Comparison of ENCODE assay signal across 26 cellular contexts in the genomic region with DNA sequence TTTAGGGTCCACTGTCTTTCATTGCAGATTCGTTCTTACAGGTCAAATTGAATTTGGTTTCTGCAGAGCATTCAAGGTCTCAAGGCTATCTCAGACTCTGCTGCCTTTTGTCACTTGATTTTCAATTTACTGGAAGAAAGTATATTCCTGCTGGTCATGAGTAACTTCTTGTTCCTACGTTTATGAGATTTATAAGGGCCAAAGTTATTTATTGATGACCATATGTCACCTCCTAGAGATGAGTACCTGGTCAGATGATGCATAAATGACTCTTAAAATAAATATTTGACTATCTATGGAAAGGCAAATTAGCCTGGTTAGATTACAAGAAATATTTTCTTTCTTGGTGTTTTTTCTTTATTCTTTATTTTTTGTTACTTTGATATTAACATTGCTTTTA.
"Had no signal": no experiment of that assay in that cellular context is flagged by ENCODE, and none has a peak within 500 bp of the region (broad histone marks: within the 10 kb centered on the region; RNA-seq: fewer than 3 reads in every experiment).

No MANE protein-coding gene starts in this region.

- ATAC-seq: activated CD4-positive, alpha-beta T cell treated with anti-CD3 and anti-CD28 coated beads for 36 hours; activated CD8-positive, alpha-beta T cell treated with anti-CD3 and anti-CD28 coated beads, Interleukin-2, amount 10 ng/mL, durations not matched to agents 7 days and 5 days had no signal

- H3K27me3 ChIP-seq: adrenal gland, Peyer's patch, SJCRH30 had no signal

- DNase-seq: activated CD4-positive, alpha-beta T cell treated with anti-CD3 and anti-CD28 coated beads for 36 hours; activated CD8-positive, alpha-beta memory T cell treated with anti-CD3 and anti-CD28 coated beads, Interleukin-2, amount 50 U/mL, for 48 hours; activated CD8-positive, alpha-beta T cell treated with anti-CD3 and anti-CD28 coated beads, Interleukin-2, amount 10 ng/mL, durations not matched to agents 7 days and 5 days; activated naive CD4-positive, alpha-beta T cell treated with anti-CD3 and anti-CD28 coated beads, Interleukin-2, amount 50 U/mL, for 16 hours; activated naive CD8-positive, alpha-beta T cell treated with anti-CD3 and anti-CD28 coated beads, Interleukin-2, amount 10 ng/mL, durations not matched to agents 7 days and 5 days; activated T-cell treated with anti-CD3 and anti-CD28 coated beads, Interleukin-2, amount 50 U/mL, for 1 hour; adrenal gland; anterior cingulate cortex; cerebellar nuclear complex; NCI-H1092 treated with DMSO at 0.1 percent for 48 hours; NCI-H1417 treated with DMSO at 0.1 percent for 48 hours; NCI-H1694; NCI-H2029 treated with DMSO at 0.1 percent for 48 hours; NCI-H345; NCI-H510A; NCI-H526 treated with DMSO at 0.1 percent for 48 hours; NCI-H82; NK-92 treated with Interleukin-12 subunit alpha and Interleukin-12 subunit beta, amount 100 ng/mL, for 24 hours; OCI-M1; Peyer's patch; Right ventricle myocardium superior; SJCRH30; SK-N-SH; T-helper 1 cell; WERI-Rb-1 had no signal

- H3K27ac Mint-ChIP-seq: activated CD4-positive, alpha-beta T cell treated with anti-CD3 and anti-CD28 coated beads for 36 hours; activated CD8-positive, alpha-beta T cell treated with anti-CD3 and anti-CD28 coated beads, Interleukin-2, amount 10 ng/mL, durations not matched to agents 7 days and 5 days; activated naive CD8-positive, alpha-beta T cell treated with anti-CD3 and anti-CD28 coated beads, Interleukin-2, amount 10 ng/mL, durations not matched to agents 7 days and 5 days had no signal

- H3K27ac ChIP-seq: adrenal gland, Peyer's patch, RWPE1, SJCRH30, WERI-Rb-1 had no signal

- H3K4me3 ChIP-seq: adrenal gland, Peyer's patch, SJCRH30 had no signal

- H3K36me3 ChIP-seq: adrenal gland, Peyer's patch, SJCRH30, WERI-Rb-1 had no signal

- H3K9me3 ChIP-seq: adrenal gland, Peyer's patch, SJCRH30, SK-N-SH had no signal

- H3K4me3 Mint-ChIP-seq: activated CD4-positive, alpha-beta T cell treated with anti-CD3 and anti-CD28 coated beads for 36 hours; activated CD8-positive, alpha-beta T cell treated with anti-CD3 and anti-CD28 coated beads, Interleukin-2, amount 10 ng/mL, durations not matched to agents 7 days and 5 days; activated naive CD8-positive, alpha-beta T cell treated with anti-CD3 and anti-CD28 coated beads, Interleukin-2, amount 10 ng/mL, durations not matched to agents 7 days and 5 days had no signal

- H3K4me1 ChIP-seq: Peyer's patch had no signal

- H3K4me2 ChIP-seq: SK-N-SH had no signal

- H3K27me3 Mint-ChIP-seq: activated CD4-positive, alpha-beta T cell treated with anti-CD3 and anti-CD28 coated beads for 36 hours had no signal
